ENCODE assay signal across 1 cellular context in genomic region chr2:10300997-10301945, GRCh38.
TF ChIP-seq lines count a peak whose summit lies in the region.

No MANE protein-coding gene starts in this region.

TF ChIP-seq in HepG2, 621 proteins besides CTCF, POLR2A, EP300 and RAD21 (continued from another document and continues in another):
- TF ChIP-seq ZNF816 (CRISPR knock-in tag; IDR thresholded peaks at IDR 0.05; ENCODE audit: borderline replicate concordance) (peak; percentile 67; the same call in 1 of the 2 replicates), CHD4 (IDR thresholded peaks at IDR 0.05; ENCODE audit: borderline replicate concordance, low read length) (no peak), PCBP1 (IDR thresholded peaks at IDR 0.05; ENCODE audit: borderline replicate concordance, low read depth, low read length) (no peak), NR2F6 (IDR thresholded peaks at IDR 0.05) (no peak; the same call in none of the 2 replicates), NR2F6 (CRISPR knock-in tag; IDR thresholded peaks at IDR 0.05) (peak; percentile 81), MAZ (IDR thresholded peaks at IDR 0.05; ENCODE audit: borderline replicate concordance, low read depth, low read length) (no peak), MAZ (CRISPR knock-in tag; IDR thresholded peaks at IDR 0.05; ENCODE audit: low read depth) (peak; percentile 88), CREB3 (CRISPR knock-in tag; IDR thresholded peaks at IDR 0.05) (no peak), ZNF44 (CRISPR knock-in tag; IDR thresholded peaks at IDR 0.05) (no peak; the same call in 1 of the 2 replicates), ZNF333 (CRISPR knock-in tag; IDR thresholded peaks at IDR 0.05; ENCODE audit: borderline replicate concordance) (peak; percentile 71; the same call in 1 of the 2 replicates), PREB (CRISPR knock-in tag; IDR thresholded peaks at IDR 0.05) (peak; percentile 87; the same call in 1 of the 2 replicates), ZSCAN22 (CRISPR knock-in tag; IDR thresholded peaks at IDR 0.05) (no peak), GATAD2A (CRISPR knock-in tag; IDR thresholded peaks at IDR 0.05) (peak; percentile 91), ZNF7 (CRISPR knock-in tag; IDR thresholded peaks at IDR 0.05) (no peak), JDP2 (CRISPR knock-in tag; IDR thresholded peaks at IDR 0.05; ENCODE audit: borderline replicate concordance) (no peak), SOX13 (IDR thresholded peaks at IDR 0.05) (0 out of 2 replicates have a peak, but pooled peaks have one; percentile 21), SOX13 (CRISPR knock-in tag; conservative IDR thresholded peaks at IDR 0.05 in 1 of 2, IDR thresholded peaks at IDR 0.05 in 1 of 2) (peak in 1 of 2 experiments; percentile 53; a peak in 2 of 4 replicates), ZBTB4 (CRISPR knock-in tag; IDR thresholded peaks at IDR 0.05; ENCODE audit: borderline replicate concordance) (no peak), ZNF720 (CRISPR knock-in tag; IDR thresholded peaks at IDR 0.05) (no peak), MYPOP (CRISPR knock-in tag; IDR thresholded peaks at IDR 0.05) (peak; percentile 66; the same call in 1 of the 2 replicates), NFKBIZ (CRISPR knock-in tag; IDR thresholded peaks at IDR 0.05) (peak; percentile 44; the same call in 1 of the 2 replicates), ZBTB37 (CRISPR knock-in tag; IDR thresholded peaks at IDR 0.05) (peak; percentile 79; the same call in 1 of the 2 replicates), BRD4 (CRISPR knock-in tag; IDR thresholded peaks at IDR 0.05) (peak; percentile 67; the same call in 1 of the 2 replicates), GZF1 (CRISPR knock-in tag; IDR thresholded peaks at IDR 0.05) (no peak), ZNF253 (CRISPR knock-in tag; IDR thresholded peaks at IDR 0.05; ENCODE audit: borderline replicate concordance) (peak; percentile 34; the same call in 1 of the 2 replicates), TBX3 (IDR thresholded peaks at IDR 0.05; ENCODE audit: borderline replicate concordance) (no peak), ZNF337 (CRISPR knock-in tag; IDR thresholded peaks at IDR 0.05; ENCODE audit: borderline replicate concordance, low read depth) (no peak), ZNF570 (CRISPR knock-in tag; IDR thresholded peaks at IDR 0.05; ENCODE audit: borderline replicate concordance) (0 out of 2 replicates have a peak, but pooled peaks have one; percentile 47), ZSCAN12 (CRISPR knock-in tag; IDR thresholded peaks at IDR 0.05) (no peak), CC2D1A (CRISPR knock-in tag; IDR thresholded peaks at IDR 0.05) (no peak), NCOA2 (CRISPR knock-in tag; IDR thresholded peaks at IDR 0.05) (peak; percentile 41; the same call in 1 of the 2 replicates), PHB2 (IDR thresholded peaks at IDR 0.05; ENCODE audit: partially characterized antibody) (no peak), U2AF1 (optimal IDR thresholded peaks at IDR 0.05; ENCODE audit: low read depth, low read length) (peak; percentile 60), GFI1 (CRISPR knock-in tag; IDR thresholded peaks at IDR 0.05; ENCODE audit: borderline replicate concordance) (peak; percentile 78; the same call in 1 of the 2 replicates), REL (CRISPR knock-in tag; conservative IDR thresholded peaks at IDR 0.05) (peak; percentile 68; the same call in 1 of the 2 replicates), ZNF451 (CRISPR knock-in tag; IDR thresholded peaks at IDR 0.05) (0 out of 2 replicates have a peak, but pooled peaks have one; percentile 23), THAP11 (CRISPR knock-in tag; IDR thresholded peaks at IDR 0.05) (peak; percentile 59), SYNCRIP (IDR thresholded peaks at IDR 0.05; ENCODE audit: insufficient read depth, low read depth, low read length) (no peak), SMAD9 (CRISPR knock-in tag; IDR thresholded peaks at IDR 0.05) (no peak), ZNF770 (CRISPR knock-in tag; IDR thresholded peaks at IDR 0.05) (peak; percentile 17; the same call in 1 of the 2 replicates), DNMT3B (CRISPR knock-in tag; conservative IDR thresholded peaks at IDR 0.05) (peak; percentile 66; the same call in 1 of the 2 replicates), TSC22D2 (CRISPR knock-in tag; IDR thresholded peaks at IDR 0.05; ENCODE audit: borderline replicate concordance) (peak; percentile 37; the same call in 1 of the 2 replicates), RFX3 (CRISPR knock-in tag; IDR thresholded peaks at IDR 0.05) (no peak), ZNF883 (CRISPR knock-in tag; IDR thresholded peaks at IDR 0.05; ENCODE audit: not compliant biosample characterization) (peak; percentile 36), ZSCAN5A (CRISPR knock-in tag; IDR thresholded peaks at IDR 0.05; ENCODE audit: borderline replicate concordance) (no peak; the same call in 1 of the 2 replicates)
- TF ChIP-seq, protein P1, sequence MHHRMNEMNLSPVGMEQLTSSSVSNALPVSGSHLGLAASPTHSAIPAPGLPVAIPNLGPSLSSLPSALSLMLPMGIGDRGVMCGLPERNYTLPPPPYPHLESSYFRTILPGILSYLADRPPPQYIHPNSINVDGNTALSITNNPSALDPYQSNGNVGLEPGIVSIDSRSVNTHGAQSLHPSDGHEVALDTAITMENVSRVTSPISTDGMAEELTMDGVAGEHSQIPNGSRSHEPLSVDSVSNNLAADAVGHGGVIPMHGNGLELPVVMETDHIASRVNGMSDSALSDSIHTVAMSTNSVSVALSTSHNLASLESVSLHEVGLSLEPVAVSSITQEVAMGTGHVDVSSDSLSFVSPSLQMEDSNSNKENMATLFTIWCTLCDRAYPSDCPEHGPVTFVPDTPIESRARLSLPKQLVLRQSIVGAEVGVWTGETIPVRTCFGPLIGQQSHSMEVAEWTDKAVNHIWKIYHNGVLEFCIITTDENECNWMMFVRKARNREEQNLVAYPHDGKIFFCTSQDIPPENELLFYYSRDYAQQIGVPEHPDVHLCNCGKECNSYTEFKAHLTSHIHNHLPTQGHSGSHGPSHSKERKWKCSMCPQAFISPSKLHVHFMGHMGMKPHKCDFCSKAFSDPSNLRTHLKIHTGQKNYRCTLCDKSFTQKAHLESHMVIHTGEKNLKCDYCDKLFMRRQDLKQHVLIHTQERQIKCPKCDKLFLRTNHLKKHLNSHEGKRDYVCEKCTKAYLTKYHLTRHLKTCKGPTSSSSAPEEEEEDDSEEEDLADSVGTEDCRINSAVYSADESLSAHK (CRISPR knock-in tag; IDR thresholded peaks at IDR 0.05; ENCODE audit: borderline replicate concordance): no peak
- TF ChIP-seq, protein P2, sequence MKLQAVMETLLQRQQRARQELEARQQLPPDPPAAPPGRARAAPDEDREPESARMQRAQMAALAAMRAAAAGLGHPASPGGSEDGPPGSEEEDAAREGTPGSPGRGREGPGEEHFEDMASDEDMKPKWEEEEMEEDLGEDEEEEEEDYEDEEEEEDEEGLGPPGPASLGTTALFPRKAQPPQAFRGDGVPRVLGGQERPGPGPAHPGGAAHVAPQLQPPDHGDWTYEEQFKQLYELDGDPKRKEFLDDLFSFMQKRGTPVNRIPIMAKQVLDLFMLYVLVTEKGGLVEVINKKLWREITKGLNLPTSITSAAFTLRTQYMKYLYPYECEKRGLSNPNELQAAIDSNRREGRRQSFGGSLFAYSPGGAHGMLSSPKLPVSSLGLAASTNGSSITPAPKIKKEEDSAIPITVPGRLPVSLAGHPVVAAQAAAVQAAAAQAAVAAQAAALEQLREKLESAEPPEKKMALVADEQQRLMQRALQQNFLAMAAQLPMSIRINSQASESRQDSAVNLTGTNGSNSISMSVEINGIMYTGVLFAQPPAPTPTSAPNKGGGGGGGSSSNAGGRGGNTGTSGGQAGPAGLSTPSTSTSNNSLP (IDR thresholded peaks at IDR 0.05; ENCODE audit: low read depth, low read length): no peak
- TF ChIP-seq, protein P3, sequence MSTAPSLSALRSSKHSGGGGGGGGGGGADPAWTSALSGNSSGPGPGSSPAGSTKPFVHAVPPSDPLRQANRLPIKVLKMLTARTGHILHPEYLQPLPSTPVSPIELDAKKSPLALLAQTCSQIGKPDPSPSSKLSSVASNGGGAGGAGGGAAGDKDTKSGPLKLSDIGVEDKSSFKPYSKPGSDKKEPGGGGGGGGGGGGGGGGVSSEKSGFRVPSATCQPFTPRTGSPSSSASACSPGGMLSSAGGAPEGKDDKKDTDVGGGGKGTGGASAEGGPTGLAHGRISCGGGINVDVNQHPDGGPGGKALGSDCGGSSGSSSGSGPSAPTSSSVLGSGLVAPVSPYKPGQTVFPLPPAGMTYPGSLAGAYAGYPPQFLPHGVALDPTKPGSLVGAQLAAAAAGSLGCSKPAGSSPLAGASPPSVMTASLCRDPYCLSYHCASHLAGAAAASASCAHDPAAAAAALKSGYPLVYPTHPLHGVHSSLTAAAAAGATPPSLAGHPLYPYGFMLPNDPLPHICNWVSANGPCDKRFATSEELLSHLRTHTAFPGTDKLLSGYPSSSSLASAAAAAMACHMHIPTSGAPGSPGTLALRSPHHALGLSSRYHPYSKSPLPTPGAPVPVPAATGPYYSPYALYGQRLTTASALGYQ (CRISPR knock-in tag; IDR thresholded peaks at IDR 0.05): 0 out of 2 replicates have a peak, but pooled peaks have one; percentile 49
